ENCODE assay signal across 8 cellular contexts in the genomic region with DNA sequence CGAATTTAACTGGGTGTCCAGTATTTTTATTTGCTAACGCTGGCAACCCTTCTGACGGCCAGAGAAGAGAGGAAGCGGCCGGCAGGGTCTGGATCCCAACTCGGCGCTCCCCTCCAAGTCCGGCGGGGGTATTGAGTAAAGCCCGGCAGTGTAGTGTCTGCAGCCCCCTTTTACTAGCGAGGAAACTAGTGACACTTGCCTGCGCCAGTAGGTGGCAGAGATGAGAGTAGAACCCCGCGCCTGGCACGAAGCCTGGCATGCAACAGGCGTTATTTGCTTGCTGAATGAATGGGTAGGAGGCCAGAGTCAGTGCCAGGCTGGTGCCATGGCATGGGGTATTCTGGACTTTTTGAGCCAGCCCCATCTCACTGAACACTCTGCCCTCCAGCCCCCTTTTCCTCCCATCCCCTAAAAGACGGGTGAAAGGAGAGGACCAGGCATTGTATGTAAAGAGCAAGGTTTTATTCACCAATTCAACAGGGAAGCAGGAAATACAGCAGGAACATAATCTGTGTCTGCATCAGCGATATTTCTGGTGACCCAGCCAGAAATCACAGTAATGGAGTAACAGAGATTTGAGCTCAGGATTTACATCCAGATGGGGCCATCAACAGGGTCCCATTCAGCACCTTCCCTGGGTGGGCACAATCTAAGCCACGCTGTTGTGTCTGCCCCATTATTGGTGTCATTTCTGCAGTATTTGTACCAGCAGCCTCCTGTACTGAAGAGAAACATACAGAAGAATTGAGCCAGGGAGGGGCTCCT. TPM values are rescaled to one million over a fixed set of nuclear protein-coding genes. Genes with fewer than 3 reads are reported as not detected.
DNase-seq lines count a peak whose midpoint lies in the region; ATAC-seq and TF ChIP-seq lines count a peak whose summit lies in the region.

No MANE protein-coding gene starts in this region.

- POLR2A ChIA-PET in RWPE1 (lab: Yijun Ruan, JAX; ENCODE audit: low non-redundant PET), result interaction anchor here (0.5 to 1.2 kb wide), 3 partner anchors 10 to 40 kb away, joined by 3 to 6 read pairs (median 3); no protein-coding TSS in a partner anchor
- POLR2A ChIA-PET in naive thymus-derived CD8-positive, alpha-beta T cell (lab: Charles Lee), result interaction anchor here (0.9 to 8.6 kb wide), 17 partner anchors 10 to 326 kb away, joined by 3 to 127 read pairs (median 10); a partner anchor contains a TSS

- TF ChIP-seq CTCF in 22Rv1 (IDR thresholded peaks at IDR 0.05) (peak; percentile 87), RWPE1 (conservative IDR thresholded peaks at IDR 0.05; ENCODE audit: low read depth) (peak; percentile 85)

- peak overlapping the region; percentile 75 for H3K27ac Mint-ChIP-seq in activated T-helper 2 cell treated with anti-CD3 and anti-CD28 coated beads, Interferon-gamma antibody, Interleukin-2, Interleukin-4, amounts not matched to agents 10 μg/mL and 5 μg/mL and 100 μg/mL, durations not matched to agents 14 hours and 24 hours and 36 hours
- H3K27ac Mint-ChIP-seq in naive thymus-derived CD8-positive, alpha-beta T cell, result peak overlapping the region; percentile 32 to 99 (median 94)

- H3K4me3 Mint-ChIP-seq in activated T-helper 2 cell treated with anti-CD3 and anti-CD28 coated beads, Interferon-gamma antibody, Interleukin-2, Interleukin-4, amounts not matched to agents 10 μg/mL and 5 μg/mL and 100 μg/mL, durations not matched to agents 14 hours and 24 hours and 36 hours (ENCODE audit: low read depth), result peak overlapping the region; percentile 96
- peak overlapping the region; percentile 95 to 99 (median 98) for H3K4me3 Mint-ChIP-seq in naive thymus-derived CD8-positive, alpha-beta T cell

- intact Hi-C loops in activated T-helper 2 cell treated with anti-CD3 and anti-CD28 coated beads, Interferon-gamma antibody, Interleukin-2, Interleukin-4, amounts not matched to agents 10 μg/mL and 5 μg/mL and 100 μg/mL, durations not matched to agents 14 hours and 24 hours and 36 hours (cut with micrococcal nuclease), result loop anchor here (1.0 to 5.0 kb wide), 8 partner anchors 24 to 273 kb away; no protein-coding TSS in a partner anchor

- peaks cover 32% of the 10 kb centered on the region for H3K4me1 Mint-ChIP-seq in activated T-helper 2 cell treated with anti-CD3 and anti-CD28 coated beads, Interferon-gamma antibody, Interleukin-2, Interleukin-4, amounts not matched to agents 10 μg/mL and 5 μg/mL and 100 μg/mL, durations not matched to agents 14 hours and 24 hours and 36 hours (ENCODE audit: low read depth)
- peaks cover 17 to 60% (median 45%) of the 10 kb centered on the region in 4 donors for H3K4me1 Mint-ChIP-seq in naive thymus-derived CD8-positive, alpha-beta T cell

- peak; percentile 45 for ATAC-seq in GM18868 (IDR thresholded peaks at IDR 0.05; ENCODE audit: unreplicated experiment)
- peak; percentile 50 for ATAC-seq in naive thymus-derived CD8-positive, alpha-beta T cell

- H3K36me3 Mint-ChIP-seq in activated T-helper 2 cell treated with anti-CD3 and anti-CD28 coated beads, Interferon-gamma antibody, Interleukin-2, Interleukin-4, amounts not matched to agents 10 μg/mL and 5 μg/mL and 100 μg/mL, durations not matched to agents 14 hours and 24 hours and 36 hours (ENCODE audit: low read depth), result peaks cover 16% of the 10 kb centered on the region
- peaks cover 0 to 21% (median 4%) of the 10 kb centered on the region in 3 donors for H3K36me3 Mint-ChIP-seq in naive thymus-derived CD8-positive, alpha-beta T cell

- CTCF ChIA-PET in RWPE1 (lab: Yijun Ruan, JAX), result interaction anchor here (0.6 to 1.1 kb wide), 6 partner anchors 68 to 1895 kb away, joined by 3 to 5 read pairs (median 3); no protein-coding TSS in a partner anchor

- H3K27ac ChIP-seq in 22Rv1 (peak overlapping the region; percentile 95), RWPE1 (peak overlapping the region; percentile 88)

- H3K9me3 Mint-ChIP-seq in activated T-helper 2 cell treated with anti-CD3 and anti-CD28 coated beads, Interferon-gamma antibody, Interleukin-2, Interleukin-4, amounts not matched to agents 10 μg/mL and 5 μg/mL and 100 μg/mL, durations not matched to agents 14 hours and 24 hours and 36 hours, result no peaks in the 10 kb centered on the region
- no peaks in the 10 kb centered on the region for H3K9me3 Mint-ChIP-seq in naive thymus-derived CD8-positive, alpha-beta T cell

- DNase-seq in Kasumi-1 (lab: John Stamatoyannopoulos, UW) (peak; percentile 88 to 94), RWPE1 (ENCODE audit: low spot score) (peak; percentile 71), fibroblast of peridontal ligament (ENCODE audit: extremely low read depth) (peak; percentile 80)
- peak; percentile 62 for DNase-seq in activated T-helper 2 cell treated with anti-CD3 and anti-CD28 coated beads, Interferon-gamma antibody, Interleukin-2, Interleukin-4, amounts not matched to agents 10 μg/mL and 5 μg/mL and 100 μg/mL, durations not matched to agents 14 hours and 24 hours and 36 hours (ENCODE audit: low spot score)
- DNase-seq in naive thymus-derived CD8-positive, alpha-beta T cell, result peak; percentile 64 to 87 (median 74)
- peak; percentile 55 to 77 (median 62) for DNase-seq in stimulated activated naive CD4-positive, alpha-beta T cell (lab: John Stamatoyannopoulos, UW)

- no peaks in the 10 kb centered on the region for H3K27me3 Mint-ChIP-seq in activated T-helper 2 cell treated with anti-CD3 and anti-CD28 coated beads, Interferon-gamma antibody, Interleukin-2, Interleukin-4, amounts not matched to agents 10 μg/mL and 5 μg/mL and 100 μg/mL, durations not matched to agents 14 hours and 24 hours and 36 hours (ENCODE audit: low read depth)
- no peaks in the 10 kb centered on the region for H3K27me3 Mint-ChIP-seq in naive thymus-derived CD8-positive, alpha-beta T cell

RNA-seq across cellular contexts. Expression of a gene that starts 0.8 kb away (rescaled TPM):
- 20.5 and 21.3 TPM in 2 replicates for total RNA-seq in activated T-helper 2 cell treated with anti-CD3 and anti-CD28 coated beads, Interferon-gamma antibody, Interleukin-2, Interleukin-4, amounts not matched to agents 10 μg/mL and 5 μg/mL and 100 μg/mL, durations not matched to agents 14 hours and 24 hours and 36 hours
- total RNA-seq in naive thymus-derived CD8-positive, alpha-beta T cell, result 10 to 100 TPM; 38.3 to 43.2 TPM
- polyA plus RNA-seq in naive thymus-derived CD8-positive, alpha-beta T cell, result 10 to 100 TPM; 12.2 to 18.8 (median 17.9) TPM

RNA-seq across cellular contexts. Expression of a gene that starts 3.1 kb away (rescaled TPM):
- total RNA-seq in activated T-helper 2 cell treated with anti-CD3 and anti-CD28 coated beads, Interferon-gamma antibody, Interleukin-2, Interleukin-4, amounts not matched to agents 10 μg/mL and 5 μg/mL and 100 μg/mL, durations not matched to agents 14 hours and 24 hours and 36 hours, result 2.5 and 3.0 TPM in 2 replicates
- total RNA-seq in naive thymus-derived CD8-positive, alpha-beta T cell, result 1 to 10 TPM; 1.6 to 2.1 TPM
- 1 to 10 TPM; 1.9 to 5.7 (median 3.3) TPM for polyA plus RNA-seq in naive thymus-derived CD8-positive, alpha-beta T cell

RNA-seq across cellular contexts. Expression of a gene that starts 54.1 kb away (rescaled TPM):
- 10.1 and 10.6 TPM in 2 replicates for total RNA-seq in activated T-helper 2 cell treated with anti-CD3 and anti-CD28 coated beads, Interferon-gamma antibody, Interleukin-2, Interleukin-4, amounts not matched to agents 10 μg/mL and 5 μg/mL and 100 μg/mL, durations not matched to agents 14 hours and 24 hours and 36 hours
- 10 to 100 TPM; 10.5 to 13.6 TPM for total RNA-seq in naive thymus-derived CD8-positive, alpha-beta T cell
- 10 to 100 TPM in 1 of 3 donors, 1 to 10 TPM in 2; 5.1 to 10.1 (median 7.4) TPM for polyA plus RNA-seq in naive thymus-derived CD8-positive, alpha-beta T cell

Comparison
In these comparisons a context has a peak if more than half of its experiments do, and no peak if none do; other contexts are left out.
1. Peak in every context shown above with its lines: DNase-seq, ATAC-seq and H3K27ac ChIP-seq.